Comparison of ENCODE assay signal across 18 cellular contexts in the genomic region with DNA sequence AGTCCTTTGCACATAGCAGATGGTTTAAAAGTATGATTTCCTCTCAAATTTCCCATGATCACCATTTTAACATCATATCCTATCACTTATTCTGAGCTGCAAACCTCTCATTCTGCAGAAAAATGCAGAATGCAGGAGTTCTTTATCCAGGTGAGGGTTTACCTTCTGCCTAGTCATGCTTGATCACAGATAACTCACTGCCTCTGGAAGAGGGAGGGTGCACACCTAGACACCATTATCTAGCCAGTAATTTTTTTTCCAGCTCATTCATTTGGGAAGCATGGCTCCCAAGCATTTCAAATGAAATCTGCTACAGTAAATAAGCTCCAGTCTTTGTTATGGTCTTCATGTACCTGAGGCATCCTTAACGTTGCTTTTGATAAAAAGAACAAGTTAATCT. TPM values are rescaled to one million over a fixed set of nuclear protein-coding genes. Genes with fewer than 3 reads are reported as not detected.
A peak's percentile ranks its signal among the peaks of the same experiment; 100 is the strongest.
DNase-seq lines count a peak whose midpoint lies in the region; ATAC-seq and TF ChIP-seq lines count a peak whose summit lies in the region.
"Had no signal": no experiment of that assay in that cellular context is flagged by ENCODE, and none has a peak within 500 bp of the region (broad histone marks: within the 10 kb centered on the region; RNA-seq: fewer than 3 reads in every experiment).

No MANE protein-coding gene starts in this region.

- DNase-seq in activated CD4-positive, alpha-beta T cell treated with anti-CD3 and anti-CD28 coated beads for 36 hours: no peak
- DNase-seq in activated CD4-positive, alpha-beta T cell treated with anti-CD3 and anti-CD28 coated beads, Interleukin-2, amount 50 U/mL, for 1 hour: no peak
- DNase-seq in PC-9 (no peak), NOMO-1 (lab: John Stamatoyannopoulos, UW; ENCODE audit: unreplicated experiment in 2 of 2) (no peak)
- no peak for DNase-seq in naive thymus-derived CD8-positive, alpha-beta T cell
- DNase-seq in effector CD8-positive, alpha-beta T cell (lab: John Stamatoyannopoulos, UW): no peak
- DNase-seq: GF-D8, KBM-7, NCI-H1048, NCI-H2081 treated with DMSO at 0.1 percent for 48 hours, NCI-H510A treated with DMSO at 0.1 percent for 48 hours, NCI-H82 had no signal

- H2AFZ ChIP-seq in PC-9: no peak overlapping the region

- no TSS peak for BruUV-seq in PC-9 (replicated peaks; lab: Mats Ljungman, UMichigan)

- H3K79me2 ChIP-seq in PC-9 (ENCODE audit: low read depth): no peaks in the 10 kb centered on the region

- H3K36me3 Mint-ChIP-seq in activated CD4-positive, alpha-beta T cell treated with anti-CD3 and anti-CD28 coated beads for 36 hours (ENCODE audit: low read depth): peaks cover 14% of the 10 kb centered on the region
- H3K36me3 Mint-ChIP-seq in naive thymus-derived CD8-positive, alpha-beta T cell: peaks cover 0 to 27% (median 6%) of the 10 kb centered on the region in 3 donors

- no peaks in the 10 kb centered on the region for H3K27me3 Mint-ChIP-seq in activated CD4-positive, alpha-beta T cell treated with anti-CD3 and anti-CD28 coated beads for 36 hours
- H3K27me3 Mint-ChIP-seq in naive thymus-derived CD8-positive, alpha-beta T cell: no peaks in the 10 kb centered on the region
- H3K27me3 Mint-ChIP-seq: B cell had no signal

- CTCF ChIA-PET in activated CD4-positive, alpha-beta T cell treated with anti-CD3 and anti-CD28 coated beads for 36 hours (lab: Charles Lee): interaction anchor here (0.6 to 1.3 kb wide), 5 partner anchors 9 to 104 kb away, joined by 3 read pairs; a partner anchor contains a TSS
- CTCF ChIA-PET in PC-9 (lab: Charles Lee): no interaction called here

- H3K36me3 ChIP-seq in PC-9 (ENCODE audit: low read depth): no peaks in the 10 kb centered on the region

- H3K4me2 ChIP-seq in PC-9: peak overlapping the region; percentile 11

- H3K9me2 ChIP-seq in PC-9 (ENCODE audit: insufficient read depth): no peaks in the 10 kb centered on the region

- TF ChIP-seq CTCF in PC-9 (conservative IDR thresholded peaks at IDR 0.05): no peak

- intact Hi-C loops in activated CD4-positive, alpha-beta T cell treated with anti-CD3 and anti-CD28 coated beads for 36 hours (cut with DNase I, micrococcal nuclease): no loop called here
- intact Hi-C loops in PC-9 (cut with micrococcal nuclease; ENCODE audit: unreplicated experiment): no loop called here

- H3K4me3 ChIP-seq in PC-9: no peak overlapping the region

- no peaks in the 10 kb centered on the region for H3K9me3 Mint-ChIP-seq in activated CD4-positive, alpha-beta T cell treated with anti-CD3 and anti-CD28 coated beads for 36 hours (ENCODE audit: low read depth)
- no peaks in the 10 kb centered on the region for H3K9me3 Mint-ChIP-seq in naive thymus-derived CD8-positive, alpha-beta T cell

- POLR2A ChIA-PET in activated CD4-positive, alpha-beta T cell treated with anti-CD3 and anti-CD28 coated beads for 36 hours (lab: Charles Lee): interaction anchor here (1.9 kb wide), 1 partner anchor 21 kb away, joined by 5 read pairs; no protein-coding TSS in a partner anchor
- POLR2A ChIA-PET in PC-9 (lab: Charles Lee; ENCODE audit: unreplicated experiment): interaction anchor here (0.5 to 0.6 kb wide), 2 partner anchors 17 to 219 kb away, joined by 4 to 5 read pairs; no protein-coding TSS in a partner anchor
- POLR2A ChIA-PET in naive thymus-derived CD8-positive, alpha-beta T cell (lab: Charles Lee): interaction anchor here (0.5 kb wide), 1 partner anchor 211 kb away, joined by 3 read pairs; no protein-coding TSS in a partner anchor

- H3K27me3 ChIP-seq in PC-9 (ENCODE audit: insufficient read depth, low read depth): no peaks in the 10 kb centered on the region

- peaks cover 42% of the 10 kb centered on the region for H3K4me1 ChIP-seq in PC-9 (replicated peaks; ENCODE audit: insufficient read depth)

- H3K4me1 Mint-ChIP-seq in activated CD4-positive, alpha-beta T cell treated with anti-CD3 and anti-CD28 coated beads for 36 hours: peaks cover 52% of the 10 kb centered on the region
- H3K4me1 Mint-ChIP-seq in naive thymus-derived CD8-positive, alpha-beta T cell: peaks cover 18 to 56% (median 49%) of the 10 kb centered on the region in 4 donors

- H3K9me3 ChIP-seq in PC-9 (ENCODE audit: insufficient read depth, low read depth): no peaks in the 10 kb centered on the region

- peaks cover 29% of the 10 kb centered on the region; the same call in 1 of the 2 replicates for H3F3A ChIP-seq in PC-9 (ENCODE audit: insufficient read depth, low read depth)

- no peaks in the 10 kb centered on the region for H4K20me1 ChIP-seq in PC-9 (ENCODE audit: insufficient read depth)

- no peak overlapping the region for H3K4me3 Mint-ChIP-seq in activated CD4-positive, alpha-beta T cell treated with anti-CD3 and anti-CD28 coated beads for 36 hours
- H3K4me3 Mint-ChIP-seq in naive thymus-derived CD8-positive, alpha-beta T cell: no peak overlapping the region
- H3K4me3 Mint-ChIP-seq: B cell had no signal

- no peak for ATAC-seq in activated CD4-positive, alpha-beta T cell treated with anti-CD3 and anti-CD28 coated beads for 36 hours
- no peak for ATAC-seq in naive thymus-derived CD8-positive, alpha-beta T cell
- ATAC-seq in GM18511 (IDR thresholded peaks at IDR 0.05; ENCODE audit: unreplicated experiment): no peak
- ATAC-seq: Panc1, Right ventricle myocardium inferior had no signal

- H3K27ac ChIP-seq in PC-9 (peak overlapping the region; percentile 20; the same call in 1 of the 2 replicates), cingulate gyrus (ENCODE audit: low read depth, low read length) (peak overlapping the region; percentile 99)
- H3K27ac ChIP-seq: 22Rv1 had no signal

- H3K27ac Mint-ChIP-seq in activated CD4-positive, alpha-beta T cell treated with anti-CD3 and anti-CD28 coated beads for 36 hours: peak overlapping the region; percentile 37
- peak overlapping the region in 8 of 10 donors; percentile 25 to 99 (median 67) for H3K27ac Mint-ChIP-seq in naive thymus-derived CD8-positive, alpha-beta T cell
- H3K27ac Mint-ChIP-seq: B cell had no signal

RNA-seq across cellular contexts. Expression of a gene that starts 38.0 kb away (rescaled TPM):
- 10 to 100 TPM; 19.2 to 22.9 TPM for total RNA-seq in activated CD4-positive, alpha-beta T cell treated with anti-CD3 and anti-CD28 coated beads for 36 hours
- total RNA-seq in PC-9 (2021): 36.7 and 38.1 TPM in 2 replicates
- total RNA-seq in naive thymus-derived CD8-positive, alpha-beta T cell: 10 to 100 TPM; 69.1 to 70.1 TPM
- 10 to 100 TPM; 30.8 to 39.7 (median 31.9) TPM for polyA plus RNA-seq in naive thymus-derived CD8-positive, alpha-beta T cell

RNA-seq across cellular contexts. Expression of a gene that starts 45.2 kb away (rescaled TPM):
- total RNA-seq in activated CD4-positive, alpha-beta T cell treated with anti-CD3 and anti-CD28 coated beads for 36 hours: 10 to 100 TPM; 42.3 to 56.8 TPM
- 25.0 and 25.5 TPM in 2 replicates for total RNA-seq in PC-9 (2021)
- total RNA-seq in naive thymus-derived CD8-positive, alpha-beta T cell: 10 to 100 TPM; 49.8 to 51.7 TPM
- polyA plus RNA-seq in naive thymus-derived CD8-positive, alpha-beta T cell: 10 to 100 TPM; 12.2 to 15.2 (median 13.1) TPM
